In genomic region chr12:76678992-76679391, GRCh38 we compare ENCODE assay signal across 9 cellular contexts.
"Had no signal": no experiment of that assay in that cellular context is flagged by ENCODE, and none has a peak within 500 bp of the region (broad histone marks: within the 10 kb centered on the region; RNA-seq: fewer than 3 reads in every experiment).

No MANE protein-coding gene starts in this region.

- DNase-seq: GM23248, GOT3, H7, KG1 had no signal

- H3K36me3 ChIP-seq: HAP-1 had no signal

- H2AFZ ChIP-seq: GM23248 had no signal

- H3K9ac ChIP-seq: GM23248 had no signal

- H3K4me1 ChIP-seq: HAP-1 had no signal

- H3K27ac ChIP-seq: GM23248, HL-60 had no signal

- H3K4me3 ChIP-seq: GM23248, HAP-1, K562 had no signal

- H3K9me3 ChIP-seq: HAP-1 had no signal

- ATAC-seq: HCT116, HepG2, K562 had no signal
